23 cellular contexts compared by ENCODE assay signal in genomic region chr11:127451852-127452251, GRCh38.
DNase-seq lines count a peak whose midpoint lies in the region; ATAC-seq, FAIRE-seq and TF ChIP-seq lines count a peak whose summit lies in the region.
"Had no signal": no experiment of that assay in that cellular context is flagged by ENCODE, and none has a peak within 500 bp of the region (broad histone marks: within the 10 kb centered on the region; RNA-seq: fewer than 3 reads in every experiment).

No MANE protein-coding gene starts in this region.

- H3F3A ChIP-seq in neural cell (ENCODE audit: insufficient read depth, low read length, poor library complexity, severe bottlenecking): no peaks in the 10 kb centered on the region

- no peaks in the 10 kb centered on the region for H3K79me2 ChIP-seq in neural cell (replicated peaks; ENCODE audit: insufficient read depth, low read length)

- ATAC-seq in heart right ventricle: peak in 4 of 8 donors; percentile 34 to 71 (median 64)
- ATAC-seq: A549; activated CD4-positive, alpha-beta T cell treated with anti-CD3 and anti-CD28 coated beads for 36 hours; K562; naive thymus-derived CD8-positive, alpha-beta T cell; SK-N-SH treated with all-trans-retinoic acid at 6 μM for 48 hours had no signal

- H4K20me1 ChIP-seq in neural cell (ENCODE audit: insufficient read depth): no peaks in the 10 kb centered on the region

- TF ChIP-seq POLR2A in Peyer's patch (IDR thresholded peaks at IDR 0.05): no peak

- H3K9me3 ChIP-seq in heart right ventricle: no peaks in the 10 kb centered on the region
- no peaks in the 10 kb centered on the region for H3K9me3 ChIP-seq in neural cell (ENCODE audit: low read length)
- no peaks in the 10 kb centered on the region for H3K9me3 ChIP-seq in Peyer's patch
- no peaks in the 10 kb centered on the region for H3K9me3 ChIP-seq in kidney (ENCODE audit: control insufficient read depth in 1 of 2, low read length in 2 of 2)
- H3K9me3 ChIP-seq: A549 had no signal

- no peak overlapping the region for H2AFZ ChIP-seq in neural cell (ENCODE audit: low read depth, low read length)
- H2AFZ ChIP-seq: GM23248 had no signal

- no peak for FAIRE-seq in kidney (lab: Jason Lieb, UNC)
- FAIRE-seq: A549, K562 had no signal

- H3K9me2 ChIP-seq in neural cell (ENCODE audit: insufficient read depth, low read length): no peaks in the 10 kb centered on the region

- intact Hi-C loops in heart right ventricle (cut with DNase I) (no loop called here), kidney (cut with DNase I) (no loop called here)

- WGBS in heart right ventricle, 2 donors: 77 to 78% methylated on average over 8 of the region's 8 CpGs

- H3K4me3 ChIP-seq in heart right ventricle (no peak overlapping the region), neural cell (ENCODE audit: low read length) (no peak overlapping the region), Peyer's patch (no peak overlapping the region), kidney (ENCODE audit: low read length in 2 of 2) (no peak overlapping the region)
- H3K4me3 ChIP-seq: A549, GM23248, K562 had no signal

- DNase-seq in Ammon's horn (ENCODE audit: low spot score): peak; percentile 88
- peak; percentile 4 to 96 (median 74) for DNase-seq in anterior cingulate cortex (lab: John Stamatoyannopoulos, UW)
- DNase-seq in heart right ventricle: peak; percentile 46 to 54
- DNase-seq in HCEC 1CT: no peak
- no peak for DNase-seq in Peyer's patch
- no peak for DNase-seq in kidney
- DNase-seq in activated gamma-delta T cell treated with Interleukin-2 at 50 U/mL for 16 hours: no peak
- DNase-seq: activated CD4-positive, alpha-beta T cell treated with anti-CD3 and anti-CD28 coated beads for 36 hours; activated CD8-positive, alpha-beta memory T cell treated with anti-CD3 and anti-CD28 coated beads for 24 hours; activated T-cell treated with anti-CD3 and anti-CD28 coated beads, Interleukin-2, amount 50 U/mL, for 1 hour; dermis blood vessel endothelial cell; GF-D8; GM23248; HFFc6; MM.1S; naive thymus-derived CD8-positive, alpha-beta T cell; NCI-H1436; NCI-H2171; NCI-H524 treated with DMSO at 0.1 percent for 48 hours had no signal

- H3K4me1 ChIP-seq in heart right ventricle: peaks cover 0 to 3% (median 0%) of the 10 kb centered on the region in 9 donors
- no peaks in the 10 kb centered on the region for H3K4me1 ChIP-seq in Peyer's patch
- H3K4me1 ChIP-seq in kidney (ENCODE audit: control insufficient read depth in 1 of 2, insufficient read depth in 1 of 2, low read depth in 1 of 2, low read length in 2 of 2): no peaks in the 10 kb centered on the region
- H3K4me1 ChIP-seq: A549 had no signal

- no peak for TF ChIP-seq RAD21 in neural cell (conservative IDR thresholded peaks at IDR 0.05)

- no peak overlapping the region for H3K9ac ChIP-seq in neural cell (ENCODE audit: low read length)
- H3K9ac ChIP-seq in kidney (ENCODE audit: low read length in 2 of 2): no peak overlapping the region
- H3K9ac ChIP-seq: GM23248 had no signal

- H3K36me3 ChIP-seq in heart right ventricle (no peaks in the 10 kb centered on the region), neural cell (ENCODE audit: insufficient read depth, low read length) (no peaks in the 10 kb centered on the region), Peyer's patch (no peaks in the 10 kb centered on the region), kidney (ENCODE audit: control insufficient read depth in 1 of 2, insufficient read depth in 2 of 2, low read length in 2 of 2) (no peaks in the 10 kb centered on the region)

- no peak overlapping the region for H3K4me2 ChIP-seq in neural cell (ENCODE audit: low read length)
- H3K4me2 ChIP-seq: A549 had no signal

- TF ChIP-seq CTCF in heart right ventricle (IDR thresholded peaks at IDR 0.05) (no peak), neural cell (IDR thresholded peaks at IDR 0.05; ENCODE audit: poor library complexity, severe bottlenecking) (no peak), Peyer's patch (IDR thresholded peaks at IDR 0.05) (no peak), kidney (IDR thresholded peaks at IDR 0.05; ENCODE audit: borderline replicate concordance, extremely low read depth, insufficient read depth) (no peak)

- H3K27me3 ChIP-seq in heart right ventricle: peaks cover 0 to 13% (median 0%) of the 10 kb centered on the region in 7 donors
- H3K27me3 ChIP-seq in neural cell (ENCODE audit: insufficient read depth, low read depth, low read length): no peaks in the 10 kb centered on the region
- H3K27me3 ChIP-seq in Peyer's patch: no peaks in the 10 kb centered on the region

- TF ChIP-seq EP300 in neural cell (conservative IDR thresholded peaks at IDR 0.05; ENCODE audit: poor library complexity, severe bottlenecking): no peak

- no peak overlapping the region for H3K27ac ChIP-seq in heart right ventricle
- peak overlapping the region; percentile 15 for H3K27ac ChIP-seq in neural cell (ENCODE audit: low read length)
- no peak overlapping the region for H3K27ac ChIP-seq in Peyer's patch
- no peak overlapping the region for H3K27ac ChIP-seq in kidney (ENCODE audit: low read depth in 2 of 2, low read length in 2 of 2)
- H3K27ac ChIP-seq: A549, GM23248 had no signal

TF ChIP-seq in neural cell, 6 proteins besides CTCF, POLR2A, EP300 and RAD21:
- no peak for TF ChIP-seq EZH2 (IDR thresholded peaks at IDR 0.05; ENCODE audit: borderline replicate concordance, insufficient read depth, low read length, poor library complexity, severe bottlenecking)
- no peak for TF ChIP-seq TAF1 (IDR thresholded peaks at IDR 0.05; ENCODE audit: low read depth)
- no peak for TF ChIP-seq POLR2AphosphoS5 (IDR thresholded peaks at IDR 0.05)
- no peak for TF ChIP-seq REST (IDR thresholded peaks at IDR 0.05; ENCODE audit: borderline replicate concordance)
- TF ChIP-seq SMC3 (conservative IDR thresholded peaks at IDR 0.05; ENCODE audit: poor library complexity): no peak
- no peak for TF ChIP-seq MXI1 (conservative IDR thresholded peaks at IDR 0.05; ENCODE audit: poor library complexity, severe bottlenecking)

Comparison
In these comparisons a context has a peak if more than half of its experiments do, and no peak if none do; other contexts are left out.
1. DNase-seq: peak in Ammon's horn (single experiment), anterior cingulate cortex (58 of 58) and heart right ventricle (2 of 2); none in HCEC 1CT (single experiment), Peyer's patch (0 of 3), kidney (single experiment) and activated gamma-delta T cell treated with Interleukin-2 at 50 U/mL for 16 hours (single experiment).